Comparison of ENCODE assay signal across 12 cellular contexts in the genomic region with DNA sequence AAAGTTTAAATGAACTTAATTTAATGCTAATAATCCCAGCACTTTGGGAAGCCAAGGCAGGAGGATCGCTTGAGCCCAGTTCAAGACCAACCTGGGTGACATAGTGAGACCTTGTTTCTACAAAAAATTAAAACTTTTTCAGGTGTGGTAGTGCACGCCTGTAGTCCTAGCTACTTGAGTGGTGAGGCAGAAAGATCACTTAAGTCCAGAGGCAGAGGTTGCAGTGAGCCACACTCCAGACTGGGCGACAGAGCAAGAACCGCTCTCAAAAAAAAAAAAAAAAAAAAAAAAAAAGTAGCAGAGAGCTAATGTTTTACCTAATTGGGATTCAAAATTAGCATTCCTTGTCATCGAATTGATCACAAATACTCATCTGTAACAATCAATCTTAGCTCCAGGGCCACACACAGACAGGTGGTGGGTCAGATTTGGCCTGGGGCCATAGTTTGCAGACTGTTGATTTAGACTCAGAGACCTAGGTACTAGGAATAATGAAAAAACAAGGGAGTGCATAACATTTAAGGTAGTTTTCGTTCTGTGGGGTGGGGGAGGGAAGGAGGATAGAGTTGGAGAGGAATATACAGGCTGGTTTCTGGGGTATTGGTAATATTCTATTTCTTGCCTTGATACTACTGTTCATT. TPM values are rescaled to one million over a fixed set of nuclear protein-coding genes. Genes with fewer than 3 reads are reported as not detected.
DNase-seq lines count a peak whose midpoint lies in the region; ATAC-seq, FAIRE-seq and TF ChIP-seq lines count a peak whose summit lies in the region.
"Had no signal": no experiment of that assay in that cellular context is flagged by ENCODE, and none has a peak within 500 bp of the region (broad histone marks: within the 10 kb centered on the region; RNA-seq: fewer than 3 reads in every experiment).

No MANE protein-coding gene starts in this region.

- no peak overlapping the region for H3K18ac ChIP-seq in H9 (ENCODE audit: insufficient read length, low read depth, low read length)

- H2BK15ac ChIP-seq in H9 (ENCODE audit: low read depth, low read length): no peak overlapping the region

- H3K56ac ChIP-seq in H9 (ENCODE audit: insufficient read length, low read depth, low read length): no peak overlapping the region

- no peak overlapping the region for H3K23ac ChIP-seq in H9 (ENCODE audit: insufficient read length, low read depth, low read length)

- H3K79me2 ChIP-seq in K562 (ENCODE audit: control insufficient read depth, insufficient read depth, low read length) (no peaks in the 10 kb centered on the region), H9 (ENCODE audit: insufficient read depth, low read length) (no peaks in the 10 kb centered on the region)

- TF ChIP-seq EP300 in K562 (IDR thresholded peaks at IDR 0.05; ENCODE audit: low read length): no peak

- no peak overlapping the region for H4K5ac ChIP-seq in H9 (ENCODE audit: insufficient read length, low read depth, low read length)

- DNase-seq in ELF-1 (ENCODE audit: low read depth, low spot score) (peak; percentile 8), NCI-H146 treated with DMSO at 0.1 percent for 48 hours (lab: John Stamatoyannopoulos, UW; ENCODE audit: unreplicated experiment) (peak; percentile 13), K562 (ENCODE audit: extremely low read depth in 1 of 4, low spot score in 3 of 4) (no peak), osteocyte (ENCODE audit: extremely low spot score, unreplicated experiment) (peak; percentile 30), WTC11 (ENCODE audit: low spot score) (no peak), H9 (no peak)
- DNase-seq in activated CD4-positive, alpha-beta T cell treated with anti-CD3 and anti-CD28 coated beads for 48 hours: no peak
- DNase-seq: Caco-2; CD8-positive, alpha-beta T cell had no signal

- H3K9me3 ChIP-seq in K562 (replicated peaks; ENCODE audit: control insufficient read depth, insufficient read depth, low read depth, low read length): no peaks in the 10 kb centered on the region; the same call in 1 of the 2 replicates
- peaks cover 8% of the 10 kb centered on the region for H3K9me3 ChIP-seq in H9 (ENCODE audit: control insufficient read depth, low read depth, low read length)
- H3K9me3 ChIP-seq: A549, Caco-2 had no signal

- H2AFZ ChIP-seq in K562 (ENCODE audit: low read depth, low read length) (no peak overlapping the region), H9 (ENCODE audit: low read length) (no peak overlapping the region)

- H3K79me1 ChIP-seq in H9 (ENCODE audit: insufficient read depth, low read depth, low read length, poor library complexity, severe bottlenecking): no peaks in the 10 kb centered on the region

- H3K4me2 ChIP-seq in K562 (ENCODE audit: insufficient read depth, low read length) (no peak overlapping the region), H9 (ENCODE audit: insufficient read depth, insufficient read length, low read length) (no peak overlapping the region)
- H3K4me2 ChIP-seq: A549 had no signal

- H3K27ac ChIP-seq in K562 (ENCODE audit: extremely low read depth, low read depth, low read length) (no peak overlapping the region), H9 (ENCODE audit: insufficient read length, low read depth, low read length) (no peak overlapping the region)
- H3K27ac ChIP-seq: A549, HL-60 had no signal

- 70% methylated on average over 6 of the region's 6 CpGs for WGBS in K562 (ENCODE audit: insufficient coverage, low coverage, missing lambda C conversion rate)
- WGBS in H9 (ENCODE audit: extremely low coverage, insufficient read length, low lambda C conversion rate): no CpG with 5 or more reads among the region's 6 CpGs

- ATAC-seq in K562 (peak; percentile 45; the same call in 2 of the 3 replicates), WTC11 (no peak)
- ATAC-seq: A549; CD8-positive, alpha-beta T cell had no signal

- intact Hi-C loops in K562 (cut with micrococcal nuclease): no loop called here

- no peaks in the 10 kb centered on the region for H3K27me3 Mint-ChIP-seq in osteocyte (ENCODE audit: unreplicated experiment)
- no peaks in the 10 kb centered on the region for H3K27me3 Mint-ChIP-seq in WTC11 (ENCODE audit: low read depth)
- no peaks in the 10 kb centered on the region for H3K27me3 Mint-ChIP-seq in H9 (ENCODE audit: low read depth)

- TF ChIP-seq CTCF in K562 (IDR thresholded peaks at IDR 0.05 in 2 of 3, conservative IDR thresholded peaks at IDR 0.05 in 1 of 3; ENCODE audit: insufficient read depth in 2 of 3, low read depth in 1 of 3, low read length in 3 of 3) (no peak), osteocyte (IDR thresholded peaks at IDR 0.05) (no peak), WTC11 (IDR thresholded peaks at IDR 0.05) (no peak), H9 (conservative IDR thresholded peaks at IDR 0.05) (no peak)

- no peak overlapping the region for H3K9ac ChIP-seq in K562 (ENCODE audit: insufficient read depth in 1 of 2, low read depth in 2 of 2, low read length in 2 of 2)
- no peak overlapping the region for H3K9ac ChIP-seq in H9 (ENCODE audit: extremely low read depth, insufficient read length, low read length)

- in situ Hi-C loops in K562 (cut with MboI): no loop called here

- no peaks in the 10 kb centered on the region for H3K27me3 ChIP-seq in K562 (ENCODE audit: control insufficient read depth in 2 of 2, insufficient read depth in 2 of 2, low read length in 2 of 2)
- H3K27me3 ChIP-seq in H9 (ENCODE audit: insufficient read depth, low read length): no peaks in the 10 kb centered on the region

- peaks cover 24% of the 10 kb centered on the region for H3K36me3 Mint-ChIP-seq in osteocyte (ENCODE audit: unreplicated experiment)
- peaks cover 37% of the 10 kb centered on the region for H3K36me3 Mint-ChIP-seq in WTC11
- peaks cover 23 to 39% (median 34%) of the 10 kb centered on the region in 3 experiments for H3K36me3 Mint-ChIP-seq in H9 (ENCODE audit: insufficient read depth in 1 of 3, low read depth in 3 of 3)

- no peak overlapping the region for H2BK20ac ChIP-seq in H9 (ENCODE audit: low read depth, low read length, poor library complexity, severe bottlenecking)

- H3K14ac ChIP-seq in H9 (ENCODE audit: insufficient read depth, low read length): no peak overlapping the region

- H3K23me2 ChIP-seq in H9 (ENCODE audit: insufficient read length, low read depth, low read length, poor library complexity, severe bottlenecking): no peaks in the 10 kb centered on the region

- no peak overlapping the region for H2BK12ac ChIP-seq in H9 (ENCODE audit: insufficient read length, low read depth, low read length)

- H2BK5ac ChIP-seq in H9 (ENCODE audit: insufficient read length, low read length): no peak overlapping the region

- H3K9me3 Mint-ChIP-seq in osteocyte (ENCODE audit: unreplicated experiment) (no peaks in the 10 kb centered on the region), WTC11 (peaks cover 31% of the 10 kb centered on the region), H9 (peaks cover 15 to 19% of the 10 kb centered on the region in 2 experiments)

- no peaks in the 10 kb centered on the region for H4K20me1 ChIP-seq in K562 (replicated peaks; ENCODE audit: control insufficient read depth, insufficient read depth, low read length)
- no peaks in the 10 kb centered on the region for H4K20me1 ChIP-seq in H9 (ENCODE audit: control insufficient read depth, insufficient read depth, insufficient read length)

- H3K4me3 ChIP-seq in K562: no peak overlapping the region
- H3K4me3 ChIP-seq: A549 had no signal

- BruUV-seq in K562 (replicated peaks; lab: Mats Ljungman, UMichigan): no TSS peak

- POLR2A ChIA-PET in K562 (lab: Yijun Ruan, JAX) (interaction anchor here (0.7 kb wide), 1 partner anchor 11 kb away, joined by 3 read pairs; no protein-coding TSS in a partner anchor), WTC11 (lab: Charles Lee) (interaction anchor here (0.6 kb wide), 1 partner anchor 21 kb away, joined by 4 read pairs; the partner anchor contains the start of gene HSDL2)

- H3K36me3 ChIP-seq in K562 (ENCODE audit: control insufficient read depth, insufficient read depth, low read length): peaks cover 5% of the 10 kb centered on the region; the same call in 2 of the 3 replicates

- no peak overlapping the region for H3T11ph ChIP-seq in H9 (ENCODE audit: low read length)

- no peak overlapping the region for H4K8ac ChIP-seq in H9 (replicated peaks; ENCODE audit: insufficient read length, low read depth, low read length)

- no peak for TF ChIP-seq RAD21 in K562 (CRISPR knock-in tag; conservative IDR thresholded peaks at IDR 0.05 in 1 of 2, IDR thresholded peaks at IDR 0.05 in 1 of 2)

- no peak for FAIRE-seq in K562 (lab: Jason Lieb, UNC)
- FAIRE-seq: A549 had no signal

- no peak overlapping the region for H4K91ac ChIP-seq in H9 (ENCODE audit: insufficient read length, low read depth, low read length)

- H3K9me1 ChIP-seq in K562 (ENCODE audit: control insufficient read depth, insufficient read depth, low read length): no peaks in the 10 kb centered on the region

- CTCF ChIA-PET in K562 (lab: Yijun Ruan, JAX; ENCODE audit: low intra/inter-chr PET ratio) (no interaction called here), WTC11 (lab: Charles Lee) (interaction anchor here (0.7 to 1.7 kb wide), 3 partner anchors 35 to 340 kb away, joined by 4 to 5 read pairs (median 4); no protein-coding TSS in a partner anchor)

- no peaks in the 10 kb centered on the region for H3K4me1 ChIP-seq in K562 (replicated peaks in 1 of 2; ENCODE audit: control insufficient read depth in 2 of 2, insufficient read depth in 2 of 2, low read length in 2 of 2)
- peaks cover 3% of the 10 kb centered on the region; the same call in 1 of the 2 replicates for H3K4me1 ChIP-seq in H9 (ENCODE audit: insufficient read depth, low read length)
- H3K4me1 ChIP-seq: A549, Caco-2 had no signal

- peaks cover 8% of the 10 kb centered on the region for H3K4me1 Mint-ChIP-seq in osteocyte (ENCODE audit: unreplicated experiment)
- peaks cover 9% of the 10 kb centered on the region for H3K4me1 Mint-ChIP-seq in WTC11
- H3K4me1 Mint-ChIP-seq in H9: peaks cover 4 to 6% of the 10 kb centered on the region in 2 experiments; a peak in 1 of 4 replicates
- H3K4me1 Mint-ChIP-seq: CD14-positive monocyte had no signal

- no peak overlapping the region for H3K4me3 Mint-ChIP-seq in osteocyte (ENCODE audit: unreplicated experiment)
- H3K4me3 Mint-ChIP-seq in WTC11: no peak overlapping the region
- no peak overlapping the region for H3K4me3 Mint-ChIP-seq in H9
- H3K4me3 Mint-ChIP-seq: CD14-positive monocyte; CD8-positive, alpha-beta T cell had no signal

- no peak overlapping the region for H3K4ac ChIP-seq in H9 (ENCODE audit: low read depth, low read length)

- no peak overlapping the region for H3K27ac Mint-ChIP-seq in osteocyte (ENCODE audit: unreplicated experiment)
- no peak overlapping the region; the same call in 1 of the 2 replicates for H3K27ac Mint-ChIP-seq in WTC11
- H3K27ac Mint-ChIP-seq in H9: peak overlapping the region in 1 of 3 experiments; percentile 34; a peak in 1 of 7 replicates
- H3K27ac Mint-ChIP-seq: CD14-positive monocyte; CD8-positive, alpha-beta T cell had no signal

- H2AK5ac ChIP-seq in H9 (ENCODE audit: insufficient read length, low read length): no peak overlapping the region

- no peak overlapping the region for H2BK120ac ChIP-seq in H9 (ENCODE audit: low read depth, low read length, poor library complexity, severe bottlenecking)

- TF ChIP-seq POLR2A in K562 (conservative IDR thresholded peaks at IDR 0.05): no peak

RNA-seq across cellular contexts. Expression of gene HSDL2, which starts 21.4 kb away (rescaled TPM):
- 17.0 and 29.9 TPM in 2 replicates for total RNA-seq in K562 (2011; cell fraction: chromatin; rRNA removed; ENCODE audit: low replicate concordance)
- 11.0 and 12.2 TPM in 2 replicates for total RNA-seq in K562 (2011; cell fraction: nucleolus; rRNA removed)
- 15.3 and 17.0 TPM in 2 replicates for total RNA-seq in K562 (2011; cell fraction: nucleoplasm; rRNA removed)
- total RNA-seq in K562 (2014; rRNA removed): 22.8 and 23.1 TPM in 2 replicates
- total RNA-seq in K562 (2014; rRNA removed; fragmentation: Illumina TruSeq; extraction: Trizol): 43.4 and 46.3 TPM in 2 replicates
- 37.6 and 40.3 TPM in 2 replicates for total RNA-seq in K562 (2015; rRNA removed; fragmentation: Illumina TruSeq; extraction: Trizol)
- total RNA-seq in K562 (2021): 28.8 and 29.7 TPM in 2 replicates
- polyA plus RNA-seq in K562 (2011; rRNA removed): 64.8 and 74.1 TPM in 2 replicates
- polyA plus RNA-seq in K562 (2011; cell fraction: cytosol; rRNA removed): 11.2 and 23.1 TPM in 2 replicates
- 7.7 and 15.4 TPM in 2 replicates for polyA plus RNA-seq in K562 (2011; cell fraction: nucleus; rRNA removed)
- polyA plus RNA-seq in K562 (2012): 29.3 and 34.5 TPM in 2 replicates
- 33.3 and 37.4 TPM in 2 replicates for polyA plus RNA-seq in K562 (2014; fragmentation: Illumina TruSeq; extraction: Trizol)
- polyA plus RNA-seq in K562 (2014; fragmentation: Nextera tagmentation; extraction: Ambion mirVana): 10 to 100 TPM; 32.7 to 35.6 TPM
- 23.1 and 24.6 TPM in 2 replicates for polyA plus RNA-seq in K562 (2014; rRNA removed)
- 98.5 and 105 TPM in 2 replicates for polyA minus RNA-seq in K562 (2011; rRNA and poly(A)+ RNA removed)
- polyA minus RNA-seq in K562 (2011; cell fraction: cytosol; rRNA and poly(A)+ RNA removed): 31.7 and 40.8 TPM in 2 replicates
- 7.9 and 16.2 TPM in 2 replicates for polyA minus RNA-seq in K562 (2011; cell fraction: nucleus; rRNA and poly(A)+ RNA removed)
- total RNA-seq in osteocyte: 19.0 and 20.1 TPM in 2 replicates
- total RNA-seq in WTC11 (2021): 13.8 to 15.3 TPM (median 14.3 TPM) in 3 replicates
- total RNA-seq in H9 (2021): 16.5 and 16.6 TPM in 2 replicates

Comparison
In these comparisons a context has a peak if more than half of its experiments do, and no peak if none do; other contexts are left out.
1. DNase-seq: peak in ELF-1 (single experiment), NCI-H146 treated with DMSO at 0.1 percent for 48 hours (single experiment) and osteocyte (single experiment); none in K562 (0 of 4), WTC11 (single experiment), H9 (single experiment) and activated CD4-positive, alpha-beta T cell treated with anti-CD3 and anti-CD28 coated beads for 48 hours (single experiment).